10 cellular contexts compared by ENCODE assay signal in the genomic region with DNA sequence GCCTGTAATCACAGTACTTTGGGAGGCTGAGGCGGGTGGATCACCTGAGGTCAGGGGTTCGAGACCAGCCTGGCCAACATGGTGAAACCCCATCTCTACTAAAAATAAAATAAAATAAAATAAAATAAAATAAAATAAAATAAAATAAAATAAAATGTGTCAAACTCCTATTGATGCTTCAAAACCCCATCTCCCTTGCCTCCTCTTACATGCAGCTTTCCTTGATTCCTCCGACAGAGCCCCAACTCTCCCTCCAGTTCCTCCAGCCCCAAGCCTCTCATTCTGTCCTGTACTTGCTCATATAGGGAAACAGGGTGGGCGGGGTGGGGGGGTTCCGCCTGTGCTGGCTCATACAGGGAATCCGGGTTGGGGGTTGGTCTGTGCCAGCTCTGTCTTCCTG. TPM values are rescaled to one million over a fixed set of nuclear protein-coding genes. Genes with fewer than 3 reads are reported as not detected.
A peak's percentile ranks its signal among the peaks of the same experiment; 100 is the strongest.
DNase-seq lines count a peak whose midpoint lies in the region; ATAC-seq and TF ChIP-seq lines count a peak whose summit lies in the region.
"Not testable (repeated sequence)": the region's sequence is repeated elsewhere in the genome, so short reads cannot be mapped to it uniquely, and the experiment has no call there.
"Had no signal": no experiment of that assay in that cellular context is flagged by ENCODE, and none has a peak within 500 bp of the region (broad histone marks: within the 10 kb centered on the region; RNA-seq: fewer than 3 reads in every experiment).

No MANE protein-coding gene starts in this region.

- H3K4ac ChIP-seq in H9 (ENCODE audit: low read depth, low read length) = not testable (repeated sequence)

- not testable (repeated sequence) for H4K20me1 ChIP-seq in H9 (ENCODE audit: control insufficient read depth, insufficient read depth, insufficient read length)

- H3K36me3 ChIP-seq in esophagus muscularis mucosa = not testable (repeated sequence)
- peaks cover 12% of the 10 kb centered on the region for H3K36me3 ChIP-seq in neutrophil

- H2AFZ ChIP-seq in H9 (ENCODE audit: low read length) = not testable (repeated sequence)

- peaks cover 19% of the 10 kb centered on the region; the same call in 1 of the 2 replicates for H3K79me2 ChIP-seq in H9 (ENCODE audit: insufficient read depth, low read length)

- H3K56ac ChIP-seq in H9 (ENCODE audit: insufficient read length, low read depth, low read length) = not testable (repeated sequence)

- H3K4me2 ChIP-seq in H9 (ENCODE audit: insufficient read depth, insufficient read length, low read length) = not testable (repeated sequence)

- H3T11ph ChIP-seq in H9 (ENCODE audit: low read length) = not testable (repeated sequence)

- H2AK5ac ChIP-seq in H9 (ENCODE audit: insufficient read length, low read length) = not testable (repeated sequence)

- H3K23ac ChIP-seq in H9 (ENCODE audit: insufficient read length, low read depth, low read length) = not testable (repeated sequence)

- not testable (repeated sequence) for H2BK5ac ChIP-seq in H9 (ENCODE audit: insufficient read length, low read length)

- not testable (repeated sequence) for H3K27me3 Mint-ChIP-seq in H9 (ENCODE audit: low read depth); T-helper 17 cell; activated naive CD8-positive, alpha-beta T cell treated with anti-CD3 and anti-CD28 coated beads, Interleukin-2, amount 50 U/mL, for 24 hours; mesothelial cell of epicardium (ENCODE audit: low read depth)

- H3K4me1 Mint-ChIP-seq in H9 (peaks cover 4 to 22% of the 10 kb centered on the region in 2 experiments; a peak in 3 of 4 replicates), T-helper 17 cell (peaks cover 24% of the 10 kb centered on the region), mesothelial cell of epicardium (peaks cover 14% of the 10 kb centered on the region)
- H3K4me1 Mint-ChIP-seq in activated naive CD8-positive, alpha-beta T cell treated with anti-CD3 and anti-CD28 coated beads, Interleukin-2, amount 50 U/mL, for 24 hours = peaks cover 26% of the 10 kb centered on the region

- not testable (repeated sequence) for H4K91ac ChIP-seq in H9 (ENCODE audit: insufficient read length, low read depth, low read length)

- DNase-seq in CD1c-positive myeloid dendritic cell (ENCODE audit: extremely low spot score) = peak; percentile 47
- DNase-seq in H9; T-helper 17 cell; activated naive CD8-positive, alpha-beta T cell treated with anti-CD3 and anti-CD28 coated beads, Interleukin-2, amount 50 U/mL, for 24 hours; esophagus muscularis mucosa (ENCODE audit: extremely low spot score); mesothelial cell of epicardium (ENCODE audit: low spot score in 2 of 2, unreplicated experiment in 2 of 2): not testable (repeated sequence)

- no CpG with 5 or more reads among the region's 6 CpGs for WGBS in H9 (ENCODE audit: extremely low coverage, insufficient read length, low lambda C conversion rate)
- WGBS in esophagus muscularis mucosa = 86% methylated on average over 6 of the region's 6 CpGs

- H3K23me2 ChIP-seq in H9 (ENCODE audit: insufficient read length, low read depth, low read length, poor library complexity, severe bottlenecking) = peaks cover 21% of the 10 kb centered on the region

- not testable (repeated sequence) for H3K18ac ChIP-seq in H9 (ENCODE audit: insufficient read length, low read depth, low read length)

- H3K27ac Mint-ChIP-seq in H9 (peak overlapping the region in 2 of 3 experiments; percentile 78 to 83; a peak in 3 of 7 replicates), mesothelial cell of epicardium (peak overlapping the region; percentile 86)
- not testable (repeated sequence) for H3K27ac Mint-ChIP-seq in T-helper 17 cell
- peak overlapping the region; percentile 13 for H3K27ac Mint-ChIP-seq in activated naive CD8-positive, alpha-beta T cell treated with anti-CD3 and anti-CD28 coated beads, Interleukin-2, amount 50 U/mL, for 24 hours

- H2BK12ac ChIP-seq in H9 (ENCODE audit: insufficient read length, low read depth, low read length) = not testable (repeated sequence)

- ATAC-seq in T-helper 17 cell; activated naive CD8-positive, alpha-beta T cell treated with anti-CD3 and anti-CD28 coated beads, Interleukin-2, amount 50 U/mL, for 24 hours: not testable (repeated sequence)

- not testable (repeated sequence) for H3K79me1 ChIP-seq in H9 (ENCODE audit: insufficient read depth, low read depth, low read length, poor library complexity, severe bottlenecking)

- H3K9me3 ChIP-seq in H9 (ENCODE audit: control insufficient read depth, low read depth, low read length); T-helper 17 cell (ENCODE audit: control insufficient read depth, low read length, poor library complexity, severe bottlenecking); esophagus muscularis mucosa; neutrophil: not testable (repeated sequence)

- not testable (repeated sequence) for TF ChIP-seq POLR2A in esophagus muscularis mucosa (IDR thresholded peaks at IDR 0.05; ENCODE audit: low read depth)

- not testable (repeated sequence) for H2BK120ac ChIP-seq in H9 (ENCODE audit: low read depth, low read length, poor library complexity, severe bottlenecking)

- H3K36me3 Mint-ChIP-seq in H9 (ENCODE audit: insufficient read depth in 1 of 3, low read depth in 3 of 3); T-helper 17 cell (ENCODE audit: low read depth); activated naive CD8-positive, alpha-beta T cell treated with anti-CD3 and anti-CD28 coated beads, Interleukin-2, amount 50 U/mL, for 24 hours (ENCODE audit: low read depth); mesothelial cell of epicardium: not testable (repeated sequence)

- not testable (repeated sequence) for H4K8ac ChIP-seq in H9 (replicated peaks; ENCODE audit: insufficient read length, low read depth, low read length)

- H2BK15ac ChIP-seq in H9 (ENCODE audit: low read depth, low read length) = not testable (repeated sequence)

- not testable (repeated sequence) for H3K4me1 ChIP-seq in H9 (ENCODE audit: insufficient read depth, low read length)
- H3K4me1 ChIP-seq in esophagus muscularis mucosa (peaks cover 35 to 73% (median 69%) of the 10 kb centered on the region in 4 donors), neutrophil (ENCODE audit: control insufficient read depth in 1 of 2, insufficient read depth in 1 of 2, low read depth in 1 of 2, low read length in 1 of 2) (peaks cover 46 to 68% of the 10 kb centered on the region in 2 experiments)

- not testable (repeated sequence) for H3K9me3 Mint-ChIP-seq in H9; activated naive CD8-positive, alpha-beta T cell treated with anti-CD3 and anti-CD28 coated beads, Interleukin-2, amount 50 U/mL, for 24 hours; mesothelial cell of epicardium

- H3K27me3 ChIP-seq in H9 (ENCODE audit: insufficient read depth, low read length); esophagus muscularis mucosa; neutrophil: not testable (repeated sequence)

- H3K4me3 Mint-ChIP-seq in H9 = peak overlapping the region in 1 of 2 experiments; percentile 57; a peak in 2 of 5 replicates
- H3K4me3 Mint-ChIP-seq in T-helper 17 cell = peak overlapping the region; percentile 56
- H3K4me3 Mint-ChIP-seq in activated naive CD8-positive, alpha-beta T cell treated with anti-CD3 and anti-CD28 coated beads, Interleukin-2, amount 50 U/mL, for 24 hours; mesothelial cell of epicardium: not testable (repeated sequence)

- intact Hi-C loops in esophagus muscularis mucosa (cut with DNase I) = not testable (repeated sequence)

- TF ChIP-seq EP300 in esophagus muscularis mucosa (IDR thresholded peaks at IDR 0.05) = not testable (repeated sequence)

- not testable (repeated sequence) for H2BK20ac ChIP-seq in H9 (ENCODE audit: low read depth, low read length, poor library complexity, severe bottlenecking)

- not testable (repeated sequence) for H3K14ac ChIP-seq in H9 (ENCODE audit: insufficient read depth, low read length)

- not testable (repeated sequence) for H3K4me3 ChIP-seq in esophagus muscularis mucosa
- peak overlapping the region in 1 of 2 experiments; percentile 100 for H3K4me3 ChIP-seq in neutrophil (ENCODE audit: low read depth in 1 of 2, low read length in 1 of 2)

- not testable (repeated sequence) for H4K5ac ChIP-seq in H9 (ENCODE audit: insufficient read length, low read depth, low read length)

- H3K9ac ChIP-seq in H9 (ENCODE audit: extremely low read depth, insufficient read length, low read length) = not testable (repeated sequence)

- TF ChIP-seq CTCF in H9 (conservative IDR thresholded peaks at IDR 0.05); esophagus muscularis mucosa (IDR thresholded peaks at IDR 0.05); mesothelial cell of epicardium (IDR thresholded peaks at IDR 0.05; ENCODE audit: unreplicated experiment); neutrophil (IDR thresholded peaks at IDR 0.05): not testable (repeated sequence)

- H3K27ac ChIP-seq in H9 (ENCODE audit: insufficient read length, low read depth, low read length) = not testable (repeated sequence)
- H3K27ac ChIP-seq in esophagus muscularis mucosa (replicated peaks in 1 of 4) (peak overlapping the region; percentile 96 to 100 (median 98)), neutrophil (peak overlapping the region; percentile 99)

RNA-seq across cellular contexts. Expression of a gene that starts 1.3 kb away (rescaled TPM):
- total RNA-seq in H9 (2021) (524 and 529 TPM in 2 replicates), T-helper 17 cell (100 to 1,000 TPM; 263 to 301 TPM), esophagus muscularis mucosa (10 to 100 TPM; 47.3 to 98.1 (median 81.3) TPM), mesothelial cell of epicardium (492 to 501 TPM (median 493 TPM) in 3 replicates)

RNA-seq across cellular contexts. Expression of a gene that starts 3.8 kb away (rescaled TPM):
- total RNA-seq in H9 (2021) (not detected in 2 replicates), T-helper 17 cell (not detected), esophagus muscularis mucosa (not detected), mesothelial cell of epicardium (not detected in 3 replicates)
- total RNA-seq: A172, H1, HFFc6 had no signal

RNA-seq across cellular contexts. Expression of a gene that starts 4.2 kb away (rescaled TPM):
- total RNA-seq in H9 (2021) (169 and 171 TPM in 2 replicates), T-helper 17 cell (100 to 1,000 TPM; 270 to 318 TPM), esophagus muscularis mucosa (100 to 1,000 TPM; 129 to 187 (median 160) TPM), mesothelial cell of epicardium (232 to 245 TPM (median 242 TPM) in 3 replicates)

RNA-seq across cellular contexts. Expression of a gene that starts 14.8 kb away (rescaled TPM):
- total RNA-seq in H9 (2021) (28.3 and 34.6 TPM in 2 replicates), T-helper 17 cell (100 to 1,000 TPM; 107 to 112 TPM), esophagus muscularis mucosa (1 to 10 TPM; 3.9 to 9.5 (median 6.9) TPM), mesothelial cell of epicardium (18.0 to 22.5 TPM (median 20.1 TPM) in 3 replicates)

RNA-seq across cellular contexts. Expression of a gene that starts 24.9 kb away (rescaled TPM):
- total RNA-seq in H9 (2021) = 1.0 and 1.4 TPM in 2 replicates
- total RNA-seq in T-helper 17 cell = 1 to 10 TPM in 1 of 2 donors, not detected in 1; 1.8 TPM
- under 1 TPM in 2 of 4 donors, not detected in 2; 0.13 to 0.17 TPM for total RNA-seq in esophagus muscularis mucosa
- total RNA-seq in mesothelial cell of epicardium = 0.29 to 0.36 TPM (median 0.34 TPM) in 3 replicates
- total RNA-seq: A172 had no signal
